In genomic region chr7:51316262-51316665, GRCh38 we compare ENCODE assay signal across 3 cellular contexts.
TF ChIP-seq lines count a peak whose summit lies in the region.

No MANE protein-coding gene starts in this region.

TF ChIP-seq in SK-N-SH, 30 proteins besides CTCF, POLR2A, EP300 and RAD21 (continued from another document):
- TF ChIP-seq, protein P1, sequence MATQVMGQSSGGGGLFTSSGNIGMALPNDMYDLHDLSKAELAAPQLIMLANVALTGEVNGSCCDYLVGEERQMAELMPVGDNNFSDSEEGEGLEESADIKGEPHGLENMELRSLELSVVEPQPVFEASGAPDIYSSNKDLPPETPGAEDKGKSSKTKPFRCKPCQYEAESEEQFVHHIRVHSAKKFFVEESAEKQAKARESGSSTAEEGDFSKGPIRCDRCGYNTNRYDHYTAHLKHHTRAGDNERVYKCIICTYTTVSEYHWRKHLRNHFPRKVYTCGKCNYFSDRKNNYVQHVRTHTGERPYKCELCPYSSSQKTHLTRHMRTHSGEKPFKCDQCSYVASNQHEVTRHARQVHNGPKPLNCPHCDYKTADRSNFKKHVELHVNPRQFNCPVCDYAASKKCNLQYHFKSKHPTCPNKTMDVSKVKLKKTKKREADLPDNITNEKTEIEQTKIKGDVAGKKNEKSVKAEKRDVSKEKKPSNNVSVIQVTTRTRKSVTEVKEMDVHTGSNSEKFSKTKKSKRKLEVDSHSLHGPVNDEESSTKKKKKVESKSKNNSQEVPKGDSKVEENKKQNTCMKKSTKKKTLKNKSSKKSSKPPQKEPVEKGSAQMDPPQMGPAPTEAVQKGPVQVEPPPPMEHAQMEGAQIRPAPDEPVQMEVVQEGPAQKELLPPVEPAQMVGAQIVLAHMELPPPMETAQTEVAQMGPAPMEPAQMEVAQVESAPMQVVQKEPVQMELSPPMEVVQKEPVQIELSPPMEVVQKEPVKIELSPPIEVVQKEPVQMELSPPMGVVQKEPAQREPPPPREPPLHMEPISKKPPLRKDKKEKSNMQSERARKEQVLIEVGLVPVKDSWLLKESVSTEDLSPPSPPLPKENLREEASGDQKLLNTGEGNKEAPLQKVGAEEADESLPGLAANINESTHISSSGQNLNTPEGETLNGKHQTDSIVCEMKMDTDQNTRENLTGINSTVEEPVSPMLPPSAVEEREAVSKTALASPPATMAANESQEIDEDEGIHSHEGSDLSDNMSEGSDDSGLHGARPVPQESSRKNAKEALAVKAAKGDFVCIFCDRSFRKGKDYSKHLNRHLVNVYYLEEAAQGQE (IDR thresholded peaks at IDR 0.05; ENCODE audit: low read depth, low read length) = no peak
- TF ChIP-seq, protein P2, sequence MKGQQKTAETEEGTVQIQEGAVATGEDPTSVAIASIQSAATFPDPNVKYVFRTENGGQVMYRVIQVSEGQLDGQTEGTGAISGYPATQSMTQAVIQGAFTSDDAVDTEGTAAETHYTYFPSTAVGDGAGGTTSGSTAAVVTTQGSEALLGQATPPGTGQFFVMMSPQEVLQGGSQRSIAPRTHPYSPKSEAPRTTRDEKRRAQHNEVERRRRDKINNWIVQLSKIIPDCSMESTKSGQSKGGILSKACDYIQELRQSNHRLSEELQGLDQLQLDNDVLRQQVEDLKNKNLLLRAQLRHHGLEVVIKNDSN (IDR thresholded peaks at IDR 0.05; ENCODE audit: borderline replicate concordance, low read depth) = no peak
- no peak for TF ChIP-seq RFX5 (IDR thresholded peaks at IDR 0.05; ENCODE audit: low read length)
- TF ChIP-seq TAF1 (IDR thresholded peaks at IDR 0.05; ENCODE audit: borderline replicate concordance, low read depth, low read length) = no peak
- TF ChIP-seq NRF1 (IDR thresholded peaks at IDR 0.05; ENCODE audit: low read depth, low read length) = no peak
- no peak for TF ChIP-seq POLR2AphosphoS5 (IDR thresholded peaks at IDR 0.05; ENCODE audit: low read depth, low read length)
- no peak for TF ChIP-seq MXI1 (IDR thresholded peaks at IDR 0.05; ENCODE audit: low read depth, low read length)
- no peak for TF ChIP-seq YY1 (IDR thresholded peaks at IDR 0.05; ENCODE audit: low read depth)
- no peak for TF ChIP-seq FOXM1 (IDR thresholded peaks at IDR 0.05; ENCODE audit: low read depth)
- TF ChIP-seq TCF12 (IDR thresholded peaks at IDR 0.05) = no peak
- TF ChIP-seq SIN3A (IDR thresholded peaks at IDR 0.05; ENCODE audit: borderline replicate concordance, low read depth, low read length) = no peak
- TF ChIP-seq MEF2A (IDR thresholded peaks at IDR 0.05; ENCODE audit: borderline replicate concordance, low read depth) = no peak

TF ChIP-seq in SK-N-SH treated with all-trans-retinoic acid at 6 μM for 48 hours, 23 proteins besides CTCF, POLR2A, EP300 and RAD21 (continued from another document):
- TF ChIP-seq PATZ1 (CRISPR knock-in tag; IDR thresholded peaks at IDR 0.05; ENCODE audit: borderline replicate concordance) = no peak
- no peak for TF ChIP-seq SNAI2 (CRISPR knock-in tag; IDR thresholded peaks at IDR 0.05)

TF ChIP-seq in liver, 16 proteins besides CTCF, POLR2A, EP300 and RAD21 (continued from another document):
- TF ChIP-seq, protein P3, sequence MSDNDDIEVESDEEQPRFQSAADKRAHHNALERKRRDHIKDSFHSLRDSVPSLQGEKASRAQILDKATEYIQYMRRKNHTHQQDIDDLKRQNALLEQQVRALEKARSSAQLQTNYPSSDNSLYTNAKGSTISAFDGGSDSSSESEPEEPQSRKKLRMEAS (IDR thresholded peaks at IDR 0.05) = no peak
- no peak for TF ChIP-seq FOXA2 (IDR thresholded peaks at IDR 0.05)
